Comparison of ENCODE assay signal across 1 cellular context in the genomic region with DNA sequence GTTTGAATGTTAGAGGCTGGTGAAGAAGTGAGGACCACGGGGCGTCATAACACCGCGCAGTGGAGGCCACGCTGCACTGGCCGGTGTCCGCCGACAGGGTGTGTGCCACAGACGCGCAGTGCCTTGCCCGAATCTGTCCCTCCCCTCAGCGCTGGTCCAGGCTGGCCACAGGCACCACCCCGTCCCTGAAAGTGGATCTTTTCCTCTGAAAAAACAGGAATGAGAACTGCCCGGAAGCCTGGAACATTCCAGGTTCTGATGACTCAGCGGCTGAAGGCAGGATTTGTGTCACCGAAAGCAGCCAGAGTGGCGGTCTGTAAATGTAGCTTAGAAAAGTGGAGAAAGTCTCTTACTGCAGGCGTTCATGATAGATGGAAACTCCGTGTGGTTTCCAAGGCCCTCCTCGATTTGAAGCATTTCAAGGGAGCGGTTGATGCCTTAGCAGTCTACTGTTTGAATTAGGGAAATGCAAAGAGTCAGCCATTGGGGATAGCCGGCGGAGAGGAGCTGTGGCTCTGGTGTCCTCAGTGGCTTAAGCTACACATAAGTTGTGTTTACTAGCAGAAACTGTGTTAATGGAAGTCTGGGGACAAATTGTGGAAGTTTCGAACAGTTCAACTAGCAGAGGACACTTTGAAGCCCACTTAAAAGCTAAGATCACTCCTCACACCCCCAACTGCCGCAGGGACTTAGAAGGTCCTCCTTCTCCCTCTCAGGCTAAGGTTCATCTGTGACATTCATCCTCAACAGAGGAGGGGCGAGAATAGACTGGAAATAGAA.
TF ChIP-seq lines count a peak whose summit lies in the region.

No MANE protein-coding gene starts in this region.

TF ChIP-seq in GM23338, 12 proteins besides CTCF, POLR2A, EP300 and RAD21 (continued from another document):
- TF ChIP-seq STAT1 (IDR thresholded peaks at IDR 0.05; ENCODE audit: unreplicated experiment), result no peak
